19 cellular contexts compared by ENCODE assay signal in genomic region chr1:192513697-192514096, GRCh38.
DNase-seq lines count a peak whose midpoint lies in the region; ATAC-seq, FAIRE-seq and TF ChIP-seq lines count a peak whose summit lies in the region.
"Had no signal": no experiment of that assay in that cellular context is flagged by ENCODE, and none has a peak within 500 bp of the region (broad histone marks: within the 10 kb centered on the region; RNA-seq: fewer than 3 reads in every experiment).

No MANE protein-coding gene starts in this region.

- peak overlapping the region; percentile 70 for H3K27ac Mint-ChIP-seq in endothelial cell (ENCODE audit: unreplicated experiment)
- peak overlapping the region; percentile 76 to 98 for H3K27ac Mint-ChIP-seq in natural killer cell treated with Interleukin-12 subunit alpha and Interleukin-12 subunit beta and Interleukin-15 and Interleukin-18, amount 100 ng/mL, for 72 hours
- H3K27ac Mint-ChIP-seq: H9 had no signal

- no peak overlapping the region for H3K4me3 Mint-ChIP-seq in endothelial cell (ENCODE audit: unreplicated experiment)
- no peak overlapping the region for H3K4me3 Mint-ChIP-seq in natural killer cell treated with Interleukin-12 subunit alpha and Interleukin-12 subunit beta and Interleukin-15 and Interleukin-18, amount 100 ng/mL, for 72 hours
- H3K4me3 Mint-ChIP-seq: CD4-positive, alpha-beta T cell; H9 had no signal

- intact Hi-C loops in uterus (cut with DNase I; ENCODE audit: low total_unique reads), result no loop called here

- H3K9me3 ChIP-seq in uterus, result no peaks in the 10 kb centered on the region

- TF ChIP-seq CTCF in D721Med (IDR thresholded peaks at IDR 0.05; ENCODE audit: insufficient read depth, missing control alignments), result no peak
- TF ChIP-seq CTCF in endothelial cell (IDR thresholded peaks at IDR 0.05; ENCODE audit: unreplicated experiment), result no peak
- no peak for TF ChIP-seq CTCF in uterus (IDR thresholded peaks at IDR 0.05)

- DNase-seq in D721Med (ENCODE audit: insufficient read length, low spot score) (no peak), NCI-H226 (peak; percentile 9), endothelial cell (ENCODE audit: low spot score) (peak; percentile 15), NOMO-1 (lab: John Stamatoyannopoulos, UW; ENCODE audit: unreplicated experiment in 2 of 2) (no peak), uterus (no peak)
- no peak for DNase-seq in natural killer cell treated with Interleukin-12 subunit alpha and Interleukin-12 subunit beta and Interleukin-15 and Interleukin-18, amount 100 ng/mL, for 72 hours (ENCODE audit: low spot score)
- DNase-seq in activated T-cell treated with anti-CD3 and anti-CD28 coated beads, Interleukin-2, amount 50 U/mL, for 48 hours, result no peak
- DNase-seq: ACHN; CD4-positive, alpha-beta T cell; DMS79 treated with DMSO at 0.1 percent for 48 hours; GF-D8; H9; Karpas-422; NCI-H1105 treated with DMSO at 0.1 percent for 48 hours; NCI-H1930; NCI-H2171; SHP77 had no signal

- FAIRE-seq in D721Med (lab: Jason Lieb, UNC), result peak; percentile 11
- FAIRE-seq: RCC 7860 had no signal

- no peak for ATAC-seq in natural killer cell treated with Interleukin-12 subunit alpha and Interleukin-12 subunit beta and Interleukin-15 and Interleukin-18, amount 100 ng/mL, for 72 hours
- no peak for ATAC-seq in HG02763 (IDR thresholded peaks at IDR 0.05; ENCODE audit: unreplicated experiment)

- H3K27me3 Mint-ChIP-seq in endothelial cell (ENCODE audit: unreplicated experiment), result no peaks in the 10 kb centered on the region
- no peaks in the 10 kb centered on the region for H3K27me3 Mint-ChIP-seq in natural killer cell treated with Interleukin-12 subunit alpha and Interleukin-12 subunit beta and Interleukin-15 and Interleukin-18, amount 100 ng/mL, for 72 hours
- H3K27me3 Mint-ChIP-seq: CD4-positive, alpha-beta T cell had no signal

- H3K4me3 ChIP-seq in uterus, result no peak overlapping the region

- no peaks in the 10 kb centered on the region for H3K4me1 ChIP-seq in uterus

- peaks cover 10% of the 10 kb centered on the region for H3K4me1 Mint-ChIP-seq in endothelial cell (ENCODE audit: unreplicated experiment)
- peaks cover 46 to 47% of the 10 kb centered on the region in 2 donors for H3K4me1 Mint-ChIP-seq in natural killer cell treated with Interleukin-12 subunit alpha and Interleukin-12 subunit beta and Interleukin-15 and Interleukin-18, amount 100 ng/mL, for 72 hours (ENCODE audit: low read depth in 2 of 2)

- no peaks in the 10 kb centered on the region for H3K36me3 ChIP-seq in uterus

- H3K27ac ChIP-seq in uterus, result no peak overlapping the region

- no peak for TF ChIP-seq POLR2A in uterus (IDR thresholded peaks at IDR 0.05)

- no peaks in the 10 kb centered on the region for H3K36me3 Mint-ChIP-seq in endothelial cell (ENCODE audit: low read depth, unreplicated experiment)
- no peaks in the 10 kb centered on the region for H3K36me3 Mint-ChIP-seq in natural killer cell treated with Interleukin-12 subunit alpha and Interleukin-12 subunit beta and Interleukin-15 and Interleukin-18, amount 100 ng/mL, for 72 hours

- no peaks in the 10 kb centered on the region for H3K27me3 ChIP-seq in uterus

- H3K9me3 Mint-ChIP-seq in endothelial cell (ENCODE audit: unreplicated experiment), result no peaks in the 10 kb centered on the region
- peaks cover 3% of the 10 kb centered on the region for H3K9me3 Mint-ChIP-seq in natural killer cell treated with Interleukin-12 subunit alpha and Interleukin-12 subunit beta and Interleukin-15 and Interleukin-18, amount 100 ng/mL, for 72 hours
- H3K9me3 Mint-ChIP-seq: CD4-positive, alpha-beta T cell; H9 had no signal

Comparison
In these comparisons a context has a peak if more than half of its experiments do, and no peak if none do; other contexts are left out.
1. DNase-seq: peak in NCI-H226 (single experiment) and endothelial cell (single experiment); none in D721Med (single experiment), natural killer cell treated with Interleukin-12 subunit alpha and Interleukin-12 subunit beta and Interleukin-15 and Interleukin-18, amount 100 ng/mL, for 72 hours (single experiment), activated T-cell treated with anti-CD3 and anti-CD28 coated beads, Interleukin-2, amount 50 U/mL, for 48 hours (0 of 2), NOMO-1 (0 of 2) and uterus (0 of 2).